In genomic region chr16:11851301-11852091, GRCh38 we compare ENCODE assay signal across 8 cellular contexts. TPM values are rescaled to one million over a fixed set of nuclear protein-coding genes. Genes with fewer than 3 reads are reported as not detected.
DNase-seq lines count a peak whose midpoint lies in the region; ATAC-seq and TF ChIP-seq lines count a peak whose summit lies in the region.

Gene RSL1D1 (minus strand): TSS chr16:11851542. CDS start chr16:11851512, 30 bp downstream.

- peak; percentile 88 for TF ChIP-seq POLR2A in prostate gland (IDR thresholded peaks at IDR 0.05)

- TF ChIP-seq CTCF in prostate gland (IDR thresholded peaks at IDR 0.05) = peak in 1 of 4 experiments; percentile 10

- intact Hi-C loops in T-helper 1 cell treated with Interleukin-12 subunit alpha and Interleukin-12 subunit beta and Interleukin-4 antibody, amounts not matched to agents 30 ng/mL and 1 ng/mL, for 36 hours (cut with micrococcal nuclease) = loop anchor here (1.0 to 5.0 kb wide), 11 partner anchors 30 to 1107 kb away; partner anchors contain the start of genes CPPED1, SNX29, TXNDC11 and ZC3H7A
- intact Hi-C loops in left cardiac atrium (cut with DNase I) = loop anchor here in 1 of 2 donors (10.0 kb wide), 1 partner anchor 63 kb away; the partner anchor contains the start of gene GSPT1
- intact Hi-C loops in prostate gland (cut with DNase I) = loop anchor here (5.0 to 10.0 kb wide), 2 partner anchors 66 to 123 kb away; partner anchors contain the start of genes GSPT1 and SNX29

- under 1% methylated on average over 56 of the region's 56 CpGs for WGBS in prostate gland

- no peaks in the 10 kb centered on the region for H3K9me3 ChIP-seq in prostate gland

- peak; percentile 76 for DNase-seq in NCI-H1694 (lab: John Stamatoyannopoulos, UW)
- peak; percentile 86 for DNase-seq in amniotic epithelial cell (ENCODE audit: low read depth)
- peak; percentile 92 for DNase-seq in left cardiac atrium
- DNase-seq in prostate gland (ENCODE audit: low spot score) = peak; percentile 86
- peak; percentile 94 for DNase-seq in ureter (ENCODE audit: low spot score)

- peaks cover 4% of the 10 kb centered on the region for H3K4me1 ChIP-seq in prostate gland (replicated peaks)

- peak within 1 kb of the TSS; percentile 88 to 94 for H3K4me3 ChIP-seq in prostate gland

- peaks cover 0 to 3% of the 10 kb centered on the region in 2 donors for H3K36me3 ChIP-seq in prostate gland

- peak within 1 kb of the TSS; percentile 80 to 84 for H3K27ac ChIP-seq in prostate gland

- no peaks in the 10 kb centered on the region for H3K27me3 ChIP-seq in prostate gland (replicated peaks; ENCODE audit: insufficient read depth)

- ATAC-seq in GM18498 (IDR thresholded peaks at IDR 0.05; ENCODE audit: unreplicated experiment) (peak; percentile 81), HG02885 (IDR thresholded peaks at IDR 0.05; ENCODE audit: poor library complexity, unreplicated experiment) (peak; percentile 90), left cardiac atrium (peak; percentile 99 to 100)

RNA-seq across cellular contexts. Expression of gene RSL1D1, which starts in this region (rescaled TPM):
- total RNA-seq in T-helper 1 cell treated with Interleukin-12 subunit alpha and Interleukin-12 subunit beta and Interleukin-4 antibody, amounts not matched to agents 30 ng/mL and 1 ng/mL, for 36 hours = 193 and 196 TPM in 2 replicates
- 100 to 1,000 TPM in 1 of 2 donors, 10 to 100 TPM in 1; 98.4 to 113 TPM for total RNA-seq in left cardiac atrium
- 100 to 1,000 TPM; 100 to 132 TPM for total RNA-seq in prostate gland
- total RNA-seq in ureter = 170 TPM

Comparison
In these comparisons a context has a peak if more than half of its experiments do, and no peak if none do; other contexts are left out.
1. Peak in every context shown above with its lines: DNase-seq, ATAC-seq, H3K4me3 ChIP-seq and H3K27ac ChIP-seq.